In genomic region chr5:14681236-14681752, GRCh38 we compare ENCODE assay signal across 15 cellular contexts.
"Had no signal": no experiment of that assay in that cellular context is flagged by ENCODE, and none has a peak within 500 bp of the region (broad histone marks: within the 10 kb centered on the region; RNA-seq: fewer than 3 reads in every experiment).

No MANE protein-coding gene starts in this region.

- ATAC-seq: activated naive CD4-positive, alpha-beta T cell treated with anti-CD3 and anti-CD28 coated beads, Interleukin-2, amount 50 U/mL, for 72 hours; psoas muscle; sciatic nerve; SK-N-SH treated with all-trans-retinoic acid at 6 μM for 48 hours had no signal

- H3K27me3 ChIP-seq: suprapubic skin, upper lobe of left lung had no signal

- H3K27ac ChIP-seq: epithelial cell of prostate, psoas muscle, suprapubic skin, upper lobe of left lung had no signal

- H3K27me3 Mint-ChIP-seq: stimulated activated naive CD8-positive, alpha-beta T cell treated with anti-CD3 and anti-CD28 coated beads, Interleukin-15, Interleukin-2, amounts not matched to agents 100 ng/mL and 50 ng/mL, for 24 hours had no signal

- H3K4me3 ChIP-seq: psoas muscle, suprapubic skin, upper lobe of left lung had no signal

- H3K9me3 ChIP-seq: psoas muscle, suprapubic skin, upper lobe of left lung had no signal

- H3K9me3 Mint-ChIP-seq: activated naive CD4-positive, alpha-beta T cell treated with anti-CD3 and anti-CD28 coated beads, Interleukin-2, amount 50 U/mL, for 72 hours; neural crest cell; stimulated activated naive CD8-positive, alpha-beta T cell treated with anti-CD3 and anti-CD28 coated beads, Interleukin-15, Interleukin-2, amounts not matched to agents 100 ng/mL and 50 ng/mL, for 24 hours had no signal

- DNase-seq: activated CD4-positive, alpha-beta T cell treated with anti-CD3 and anti-CD28 coated beads for 48 hours; activated effector memory CD4-positive, alpha-beta T cell treated with Interleukin-2 at 50 U/mL for 16 hours; foreskin melanocyte; left cardiac atrium; midbrain; psoas muscle; T-helper 1 cell had no signal

- H3K4me3 Mint-ChIP-seq: neural crest cell; stimulated activated naive CD8-positive, alpha-beta T cell treated with anti-CD3 and anti-CD28 coated beads, Interleukin-15, Interleukin-2, amounts not matched to agents 100 ng/mL and 50 ng/mL, for 24 hours had no signal
